1 cellular context compared by ENCODE assay signal in the genomic region with DNA sequence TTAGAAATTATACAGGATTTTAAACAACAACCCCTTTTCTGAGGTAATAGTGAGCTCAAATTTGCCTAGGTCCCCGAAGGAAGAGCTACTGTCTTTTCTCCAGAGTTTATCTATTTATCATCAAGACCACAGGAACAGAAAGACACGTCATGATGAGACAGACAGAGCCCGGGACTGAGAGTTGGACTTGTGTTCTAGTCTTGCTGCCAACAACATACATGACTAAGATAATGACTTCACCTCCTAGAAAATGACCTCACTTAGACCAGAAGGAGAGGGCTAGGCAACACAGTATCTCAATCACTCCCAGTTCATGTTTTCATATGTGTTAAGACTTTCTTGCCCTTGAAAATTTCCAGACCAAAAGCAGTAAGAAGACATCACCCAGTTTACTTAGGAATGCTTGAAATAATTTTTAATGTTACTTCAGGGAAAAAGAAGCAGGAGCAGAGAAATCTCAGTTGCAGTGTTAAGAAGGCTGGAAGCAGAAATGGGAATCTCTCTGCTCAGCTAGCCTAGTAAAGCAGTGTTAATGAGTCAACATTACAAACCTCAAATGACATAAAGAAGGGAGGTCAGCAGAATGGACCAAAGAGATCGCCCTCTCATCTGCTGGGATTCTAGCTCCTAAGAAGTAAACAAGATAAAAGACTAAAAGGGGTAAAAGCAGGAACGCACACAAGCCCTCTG.
TF ChIP-seq lines count a peak whose summit lies in the region.

No MANE protein-coding gene starts in this region.

TF ChIP-seq in endothelial cell of umbilical vein, 7 proteins besides CTCF, POLR2A, EP300 and RAD21 (continued from another document):
- TF ChIP-seq FOS (IDR thresholded peaks at IDR 0.05; ENCODE audit: borderline replicate concordance, insufficient read depth, low read length) = peak; percentile 97
